1 cellular context compared by ENCODE assay signal in genomic region chr5:178793156-178793555, GRCh38.
TF ChIP-seq lines count a peak whose summit lies in the region.

No MANE protein-coding gene starts in this region.

TF ChIP-seq in GM23338, 12 proteins besides CTCF, POLR2A, EP300 and RAD21 (continued from another document):
- TF ChIP-seq ZNF462 (CRISPR knock-in tag; IDR thresholded peaks at IDR 0.05), result no peak
